32 cellular contexts compared by ENCODE assay signal in the genomic region with DNA sequence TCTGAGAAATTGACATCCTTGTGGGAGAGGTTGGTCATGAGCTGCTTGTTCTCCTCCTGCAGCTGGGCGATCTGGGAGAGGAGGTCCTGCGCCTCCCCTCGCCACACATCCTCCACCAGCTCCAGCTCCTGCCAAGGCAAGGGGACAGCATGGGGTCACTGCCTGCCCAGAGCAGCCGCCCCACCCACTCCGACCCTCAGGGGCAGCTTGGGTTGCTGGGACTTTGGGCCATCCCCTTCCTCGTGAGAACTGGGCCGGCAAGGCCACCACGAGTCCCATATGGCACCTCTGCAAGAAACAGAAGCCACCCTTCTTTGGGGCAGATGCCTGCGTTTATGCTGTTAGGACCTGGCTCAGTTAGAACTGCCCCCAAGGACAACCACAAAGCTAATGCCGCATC.
"Had no signal": no experiment of that assay in that cellular context is flagged by ENCODE, and none has a peak within 500 bp of the region (broad histone marks: within the 10 kb centered on the region; RNA-seq: fewer than 3 reads in every experiment).

No MANE protein-coding gene starts in this region.

- ATAC-seq: activated CD4-positive, CD25-positive, alpha-beta regulatory T cell treated with anti-CD3 and anti-CD28 coated beads, Interleukin-2, amount 50 U/mL, for 24 hours; activated CD8-positive, alpha-beta T cell treated with anti-CD3 and anti-CD28 coated beads for 36 hours; activated naive CD8-positive, alpha-beta T cell treated with anti-CD3 and anti-CD28 coated beads, Interleukin-2, amount 50 U/mL, for 24 hours; activated T-cell treated with anti-CD3 and anti-CD28 coated beads, Interleukin-2, amount 50 U/mL, for 4 hours; activated T-helper 17 cell treated with anti-CD3 and anti-CD28 coated beads, Interleukin-2, amount 50 U/mL, for 72 hours; body of pancreas; effector memory CD8-positive, alpha-beta T cell; foreskin keratinocyte; gastrocnemius medialis; T-helper 17 cell had no signal

- H3K9me3 ChIP-seq: adrenal gland, body of pancreas, esophagus muscularis mucosa, gastrocnemius medialis had no signal

- DNase-seq: activated B cell treated with CpG ODN at 0.5 μM for 24 hours; activated CD4-positive, alpha-beta T cell treated with anti-CD3 and anti-CD28 coated beads for 48 hours; activated CD4-positive, alpha-beta T cell treated with anti-CD3 and anti-CD28 coated beads, Interleukin-2, amount 50 U/mL, for 1 hour; activated CD4-positive, alpha-beta T cell treated with anti-CD3 and anti-CD28 coated beads, Interleukin-2, amount 50 U/mL, for 48 hours; activated CD8-positive, alpha-beta memory T cell treated with anti-CD3 and anti-CD28 coated beads for 24 hours; activated CD8-positive, alpha-beta T cell treated with anti-CD3 and anti-CD28 coated beads for 36 hours; activated effector memory CD4-positive, alpha-beta T cell treated with anti-CD3 and anti-CD28 coated beads, Interleukin-2, amount 50 U/mL, for 16 hours; activated naive CD4-positive, alpha-beta T cell treated with anti-CD3 and anti-CD28 coated beads for 36 hours; activated naive CD8-positive, alpha-beta T cell treated with anti-CD3 and anti-CD28 coated beads for 36 hours; activated naive CD8-positive, alpha-beta T cell treated with anti-CD3 and anti-CD28 coated beads, Interleukin-2, amount 50 U/mL, for 24 hours; activated T-cell treated with anti-CD3 and anti-CD28 coated beads, Interleukin-2, amount 50 U/mL, for 4 hours; adrenal gland; amygdala; aorta; body of pancreas; central memory CD4-positive, alpha-beta T cell; cerebellar nuclear complex; dorsolateral prefrontal cortex; effector CD4-positive, alpha-beta T cell; effector memory CD8-positive, alpha-beta T cell; erythroblast; foreskin keratinocyte; gastrocnemius medialis; glutamatergic neuron; T-helper 1 cell; T-helper 17 cell; T1000; WERI-Rb-1 had no signal

- H3K27me3 ChIP-seq: adrenal gland, body of pancreas, dorsolateral prefrontal cortex, esophagus muscularis mucosa, foreskin keratinocyte, gastrocnemius medialis had no signal

- H3K27ac ChIP-seq: adrenal gland, body of pancreas, coronary artery, esophagus muscularis mucosa, foreskin keratinocyte, gastrocnemius medialis, WERI-Rb-1 had no signal

- H3K4me3 ChIP-seq: adrenal gland, body of pancreas, coronary artery, dorsolateral prefrontal cortex, esophagus muscularis mucosa, gastrocnemius medialis had no signal
